1 cellular context compared by ENCODE assay signal in genomic region chr14:89324501-89325298, GRCh38.
TF ChIP-seq lines count a peak whose summit lies in the region.

No MANE protein-coding gene starts in this region.

TF ChIP-seq in GM12878, 131 proteins besides CTCF, POLR2A, EP300 and RAD21 (continued from another document):
- peak; percentile 58 for TF ChIP-seq IKZF1 (conservative IDR thresholded peaks at IDR 0.05)
- TF ChIP-seq RUNX3 (IDR thresholded peaks at IDR 0.05; ENCODE audit: low read length), result peak; percentile 100
- peak; percentile 33 to 48; a peak in 2 of 4 replicates for TF ChIP-seq IKZF2 (IDR thresholded peaks at IDR 0.05)
- TF ChIP-seq TCF7 (IDR thresholded peaks at IDR 0.05; ENCODE audit: borderline replicate concordance), result peak; percentile 98
- peak; percentile 80 for TF ChIP-seq FOXM1 (IDR thresholded peaks at IDR 0.05; ENCODE audit: low read depth, low read length)
- TF ChIP-seq SIX5 (IDR thresholded peaks at IDR 0.05; ENCODE audit: low read depth, low read length, severe bottlenecking), result no peak
- TF ChIP-seq JUNB (IDR thresholded peaks at IDR 0.05), result peak; percentile 24; the same call in 1 of the 2 replicates
- no peak for TF ChIP-seq MYC (IDR thresholded peaks at IDR 0.05; ENCODE audit: insufficient read depth, insufficient read length, insufficient replicate concordance, low read length, severe bottlenecking)
- TF ChIP-seq IRF4 (IDR thresholded peaks at IDR 0.05; ENCODE audit: low read depth, low read length), result peak; percentile 33; the same call in 1 of the 2 replicates
- TF ChIP-seq, protein P1, sequence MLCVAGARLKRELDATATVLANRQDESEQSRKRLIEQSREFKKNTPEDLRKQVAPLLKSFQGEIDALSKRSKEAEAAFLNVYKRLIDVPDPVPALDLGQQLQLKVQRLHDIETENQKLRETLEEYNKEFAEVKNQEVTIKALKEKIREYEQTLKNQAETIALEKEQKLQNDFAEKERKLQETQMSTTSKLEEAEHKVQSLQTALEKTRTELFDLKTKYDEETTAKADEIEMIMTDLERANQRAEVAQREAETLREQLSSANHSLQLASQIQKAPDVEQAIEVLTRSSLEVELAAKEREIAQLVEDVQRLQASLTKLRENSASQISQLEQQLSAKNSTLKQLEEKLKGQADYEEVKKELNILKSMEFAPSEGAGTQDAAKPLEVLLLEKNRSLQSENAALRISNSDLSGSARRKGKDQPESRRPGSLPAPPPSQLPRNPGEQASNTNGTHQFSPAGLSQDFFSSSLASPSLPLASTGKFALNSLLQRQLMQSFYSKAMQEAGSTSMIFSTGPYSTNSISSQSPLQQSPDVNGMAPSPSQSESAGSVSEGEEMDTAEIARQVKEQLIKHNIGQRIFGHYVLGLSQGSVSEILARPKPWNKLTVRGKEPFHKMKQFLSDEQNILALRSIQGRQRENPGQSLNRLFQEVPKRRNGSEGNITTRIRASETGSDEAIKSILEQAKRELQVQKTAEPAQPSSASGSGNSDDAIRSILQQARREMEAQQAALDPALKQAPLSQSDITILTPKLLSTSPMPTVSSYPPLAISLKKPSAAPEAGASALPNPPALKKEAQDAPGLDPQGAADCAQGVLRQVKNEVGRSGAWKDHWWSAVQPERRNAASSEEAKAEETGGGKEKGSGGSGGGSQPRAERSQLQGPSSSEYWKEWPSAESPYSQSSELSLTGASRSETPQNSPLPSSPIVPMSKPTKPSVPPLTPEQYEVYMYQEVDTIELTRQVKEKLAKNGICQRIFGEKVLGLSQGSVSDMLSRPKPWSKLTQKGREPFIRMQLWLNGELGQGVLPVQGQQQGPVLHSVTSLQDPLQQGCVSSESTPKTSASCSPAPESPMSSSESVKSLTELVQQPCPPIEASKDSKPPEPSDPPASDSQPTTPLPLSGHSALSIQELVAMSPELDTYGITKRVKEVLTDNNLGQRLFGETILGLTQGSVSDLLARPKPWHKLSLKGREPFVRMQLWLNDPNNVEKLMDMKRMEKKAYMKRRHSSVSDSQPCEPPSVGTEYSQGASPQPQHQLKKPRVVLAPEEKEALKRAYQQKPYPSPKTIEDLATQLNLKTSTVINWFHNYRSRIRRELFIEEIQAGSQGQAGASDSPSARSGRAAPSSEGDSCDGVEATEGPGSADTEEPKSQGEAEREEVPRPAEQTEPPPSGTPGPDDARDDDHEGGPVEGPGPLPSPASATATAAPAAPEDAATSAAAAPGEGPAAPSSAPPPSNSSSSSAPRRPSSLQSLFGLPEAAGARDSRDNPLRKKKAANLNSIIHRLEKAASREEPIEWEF (IDR thresholded peaks at IDR 0.05; ENCODE audit: insufficient replicate concordance, low read depth, low read length), result peak; percentile 31
- TF ChIP-seq TCF12 (IDR thresholded peaks at IDR 0.05; ENCODE audit: low read depth, low read length), result 0 out of 2 replicates have a peak, but pooled peaks have one; percentile 57
- peak; percentile 78 for TF ChIP-seq EED (IDR thresholded peaks at IDR 0.05; ENCODE audit: low read depth)
- peak; percentile 35; the same call in 1 of the 2 replicates for TF ChIP-seq CREB1 (IDR thresholded peaks at IDR 0.05; ENCODE audit: low read depth)
- TF ChIP-seq MEF2A (IDR thresholded peaks at IDR 0.05; ENCODE audit: insufficient read depth, low read depth, low read length), result peak; percentile 64; the same call in 1 of the 2 replicates
- peak in 1 of 2 experiments; percentile 45; a peak in 2 of 4 replicates for TF ChIP-seq ETV6 (conservative IDR thresholded peaks at IDR 0.05 in 1 of 2, IDR thresholded peaks at IDR 0.05 in 1 of 2; ENCODE audit: borderline replicate concordance in 1 of 2, low read depth in 1 of 2)
- TF ChIP-seq PAX5 (IDR thresholded peaks at IDR 0.05; ENCODE audit: borderline replicate concordance, low read depth, low read length), result peak; percentile 51; the same call in 1 of the 2 replicates
- TF ChIP-seq PBX3 (IDR thresholded peaks at IDR 0.05; ENCODE audit: insufficient replicate concordance, low read depth, low read length), result peak; percentile 38
- TF ChIP-seq CBX5 (IDR thresholded peaks at IDR 0.05; ENCODE audit: low read depth), result peak; percentile 58; the same call in 1 of the 2 replicates
- TF ChIP-seq, protein P2, sequence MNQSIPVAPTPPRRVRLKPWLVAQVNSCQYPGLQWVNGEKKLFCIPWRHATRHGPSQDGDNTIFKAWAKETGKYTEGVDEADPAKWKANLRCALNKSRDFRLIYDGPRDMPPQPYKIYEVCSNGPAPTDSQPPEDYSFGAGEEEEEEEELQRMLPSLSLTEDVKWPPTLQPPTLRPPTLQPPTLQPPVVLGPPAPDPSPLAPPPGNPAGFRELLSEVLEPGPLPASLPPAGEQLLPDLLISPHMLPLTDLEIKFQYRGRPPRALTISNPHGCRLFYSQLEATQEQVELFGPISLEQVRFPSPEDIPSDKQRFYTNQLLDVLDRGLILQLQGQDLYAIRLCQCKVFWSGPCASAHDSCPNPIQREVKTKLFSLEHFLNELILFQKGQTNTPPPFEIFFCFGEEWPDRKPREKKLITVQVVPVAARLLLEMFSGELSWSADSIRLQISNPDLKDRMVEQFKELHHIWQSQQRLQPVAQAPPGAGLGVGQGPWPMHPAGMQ (IDR thresholded peaks at IDR 0.05; ENCODE audit: borderline replicate concordance), result no peak
- TF ChIP-seq CBFB (IDR thresholded peaks at IDR 0.05; ENCODE audit: low read depth), result peak; percentile 93
- TF ChIP-seq NR2C2 (IDR thresholded peaks at IDR 0.05; ENCODE audit: borderline replicate concordance, control insufficient read depth, insufficient read length, low read depth), result no peak
- TF ChIP-seq MTA3 (IDR thresholded peaks at IDR 0.05; ENCODE audit: borderline replicate concordance, low read length), result peak; percentile 88; the same call in 1 of the 2 replicates
- peak; percentile 84 for TF ChIP-seq NFIC (IDR thresholded peaks at IDR 0.05; ENCODE audit: low read depth, low read length)
- TF ChIP-seq, protein P3, sequence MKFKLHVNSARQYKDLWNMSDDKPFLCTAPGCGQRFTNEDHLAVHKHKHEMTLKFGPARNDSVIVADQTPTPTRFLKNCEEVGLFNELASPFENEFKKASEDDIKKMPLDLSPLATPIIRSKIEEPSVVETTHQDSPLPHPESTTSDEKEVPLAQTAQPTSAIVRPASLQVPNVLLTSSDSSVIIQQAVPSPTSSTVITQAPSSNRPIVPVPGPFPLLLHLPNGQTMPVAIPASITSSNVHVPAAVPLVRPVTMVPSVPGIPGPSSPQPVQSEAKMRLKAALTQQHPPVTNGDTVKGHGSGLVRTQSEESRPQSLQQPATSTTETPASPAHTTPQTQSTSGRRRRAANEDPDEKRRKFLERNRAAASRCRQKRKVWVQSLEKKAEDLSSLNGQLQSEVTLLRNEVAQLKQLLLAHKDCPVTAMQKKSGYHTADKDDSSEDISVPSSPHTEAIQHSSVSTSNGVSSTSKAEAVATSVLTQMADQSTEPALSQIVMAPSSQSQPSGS (IDR thresholded peaks at IDR 0.05; ENCODE audit: low read length), result peak; percentile 79; the same call in 1 of the 2 replicates
- no peak for TF ChIP-seq LARP7 (IDR thresholded peaks at IDR 0.05)
- no peak for TF ChIP-seq NFXL1 (IDR thresholded peaks at IDR 0.05; ENCODE audit: borderline replicate concordance)
- no peak for TF ChIP-seq TAF1 (IDR thresholded peaks at IDR 0.05; ENCODE audit: borderline replicate concordance, low read depth, low read length)
- no peak for TF ChIP-seq USF1 (IDR thresholded peaks at IDR 0.05; ENCODE audit: borderline replicate concordance, extremely low read length, insufficient read depth, low read depth, low read length)
TF ChIP-seq in GM12878: peak in this region for 25.
